In genomic region chr9:125189361-125190289, GRCh38 we compare ENCODE assay signal across 8 cellular contexts. TPM values are rescaled to one million over a fixed set of nuclear protein-coding genes. Genes with fewer than 3 reads are reported as not detected.
DNase-seq lines count a peak whose midpoint lies in the region; ATAC-seq and TF ChIP-seq lines count a peak whose summit lies in the region.

TSS of gene PPP6C (minus strand) at chr9:125189803. CDS start at chr9:125189718, 85 bp downstream.

- ATAC-seq in GM23338: peak; percentile 96
- ATAC-seq in activated T-helper 17 cell treated with anti-CD3 and anti-CD28 coated beads, Interleukin-2, amount 50 U/mL, for 72 hours (replicated peaks): peak; percentile 97
- peak; percentile 96 to 99 (median 96) for ATAC-seq in natural killer cell

- H3K27me3 ChIP-seq in GM23338 (ENCODE audit: insufficient read depth): no peaks in the 10 kb centered on the region

- TF ChIP-seq CTCF in GM23338 (conservative IDR thresholded peaks at IDR 0.05; ENCODE audit: low read depth in 2 of 2) (peak; percentile 49 to 74), fibroblast of mammary gland (conservative IDR thresholded peaks at IDR 0.05; ENCODE audit: control insufficient read depth, insufficient read depth, low read depth, low read length) (peak; percentile 42), natural killer cell (IDR thresholded peaks at IDR 0.05) (peak; percentile 62)

- H3K4me3 Mint-ChIP-seq in GM23338 (peak within 1 kb of the TSS; percentile 95), natural killer cell (peak within 1 kb of the TSS; percentile 94)
- H3K4me3 Mint-ChIP-seq in activated T-helper 17 cell treated with anti-CD3 and anti-CD28 coated beads, Interleukin-2, amount 50 U/mL, for 72 hours: peak within 1 kb of the TSS; percentile 96

- peaks cover 49% of the 10 kb centered on the region for H3K79me2 ChIP-seq in GM23338 (replicated peaks; ENCODE audit: insufficient read depth)

- no peaks in the 10 kb centered on the region for H3K36me3 Mint-ChIP-seq in GM23338 (ENCODE audit: low read depth)
- peaks cover 21% of the 10 kb centered on the region for H3K36me3 Mint-ChIP-seq in activated T-helper 17 cell treated with anti-CD3 and anti-CD28 coated beads, Interleukin-2, amount 50 U/mL, for 72 hours (ENCODE audit: low read depth)
- H3K36me3 Mint-ChIP-seq in natural killer cell: no peaks in the 10 kb centered on the region

- H3K4me3 ChIP-seq in GM23338 (peak within 1 kb of the TSS; percentile 96), fibroblast of mammary gland (ENCODE audit: control insufficient read depth, low read depth, low read length) (peak within 1 kb of the TSS; percentile 95)

- peaks cover 4% of the 10 kb centered on the region; the same call in 1 of the 2 replicates for H3K4me1 ChIP-seq in GM23338 (ENCODE audit: insufficient read depth)

- no peaks in the 10 kb centered on the region for H3K9me2 ChIP-seq in GM23338 (ENCODE audit: insufficient read depth)

- peak within 1 kb of the TSS; percentile 93 for H3K27ac ChIP-seq in GM23338 (ENCODE audit: low read depth)

- H4K20me1 ChIP-seq in GM23338 (replicated peaks; ENCODE audit: insufficient read depth): peaks cover 35% of the 10 kb centered on the region

- peak within 1 kb of the TSS; percentile 100 for H3K4me2 ChIP-seq in GM23338

- peaks cover 7% of the 10 kb centered on the region; the same call in 2 of the 3 replicates for H3K4me1 Mint-ChIP-seq in GM23338
- peaks cover 15% of the 10 kb centered on the region for H3K4me1 Mint-ChIP-seq in activated T-helper 17 cell treated with anti-CD3 and anti-CD28 coated beads, Interleukin-2, amount 50 U/mL, for 72 hours
- peaks cover 15 to 18% of the 10 kb centered on the region in 2 donors for H3K4me1 Mint-ChIP-seq in natural killer cell

- DNase-seq in EH (ENCODE audit: low read depth): peak; percentile 97
- DNase-seq in GM23338 (ENCODE audit: low spot score): peak; percentile 99
- DNase-seq in LHCN-M2 (ENCODE audit: low read depth): peak; percentile 95
- peak; percentile 99 for DNase-seq in RPMI8226
- DNase-seq in fibroblast of mammary gland (ENCODE audit: low read depth): peak; percentile 94
- DNase-seq in natural killer cell: peak; percentile 95
- DNase-seq in stimulated activated naive CD4-positive, alpha-beta T cell treated with Interleukin-2 at 50 U/mL for 16 hours (lab: John Stamatoyannopoulos, UW): peak; percentile 98

- H3K27ac Mint-ChIP-seq in GM23338 (peak within 1 kb of the TSS; percentile 95), natural killer cell (peak within 1 kb of the TSS; percentile 91)
- H3K27ac Mint-ChIP-seq in activated T-helper 17 cell treated with anti-CD3 and anti-CD28 coated beads, Interleukin-2, amount 50 U/mL, for 72 hours: peak within 1 kb of the TSS; percentile 97

- peaks cover 10% of the 10 kb centered on the region for H3K27me3 Mint-ChIP-seq in GM23338 (ENCODE audit: insufficient read depth, low read depth, poor library complexity)
- H3K27me3 Mint-ChIP-seq in activated T-helper 17 cell treated with anti-CD3 and anti-CD28 coated beads, Interleukin-2, amount 50 U/mL, for 72 hours: no peaks in the 10 kb centered on the region
- H3K27me3 Mint-ChIP-seq in natural killer cell (ENCODE audit: low read depth in 2 of 2): no peaks in the 10 kb centered on the region

- H3K36me3 ChIP-seq in GM23338 (ENCODE audit: insufficient read depth): no peaks in the 10 kb centered on the region

- intact Hi-C loops in natural killer cell (cut with micrococcal nuclease): loop anchor here (1.0 to 5.0 kb wide), 5 partner anchors 11 to 249 kb away; partner anchors contain the start of genes GAPVD1, GOLGA1, HSPA5 and RABEPK

- peak within 1 kb of the TSS; percentile 99 for H2AFZ ChIP-seq in GM23338

- H3F3A ChIP-seq in GM23338 (replicated peaks; ENCODE audit: low read depth): peaks cover 6% of the 10 kb centered on the region; the same call in 1 of the 2 replicates

- H3K9me3 Mint-ChIP-seq in GM23338 (no peaks in the 10 kb centered on the region), natural killer cell (no peaks in the 10 kb centered on the region)
- H3K9me3 Mint-ChIP-seq in activated T-helper 17 cell treated with anti-CD3 and anti-CD28 coated beads, Interleukin-2, amount 50 U/mL, for 72 hours: no peaks in the 10 kb centered on the region

TF ChIP-seq in GM23338, 12 proteins besides CTCF, POLR2A, EP300 and RAD21 (continues in another document):
- TF ChIP-seq CREB1 (CRISPR knock-in tag; IDR thresholded peaks at IDR 0.05; ENCODE audit: low read depth) (peak; percentile 95), ZNF114 (CRISPR knock-in tag; IDR thresholded peaks at IDR 0.05) (no peak), ETS1 (IDR thresholded peaks at IDR 0.05) (peak; percentile 95), STAT1 (IDR thresholded peaks at IDR 0.05; ENCODE audit: unreplicated experiment) (no peak), EZH2 (IDR thresholded peaks at IDR 0.05; ENCODE audit: low read depth, unreplicated experiment) (no peak), ZNF462 (CRISPR knock-in tag; IDR thresholded peaks at IDR 0.05) (no peak), JUNB (IDR thresholded peaks at IDR 0.05; ENCODE audit: unreplicated experiment) (no peak), EZH2phosphoT487 (IDR thresholded peaks at IDR 0.05; ENCODE audit: unreplicated experiment) (no peak), ZNF331 (CRISPR knock-in tag; IDR thresholded peaks at IDR 0.05; ENCODE audit: low read depth) (no peak)

RNA-seq across cellular contexts. Expression of gene PPP6C, which starts in this region (rescaled TPM):
- 46.4 and 55.0 TPM in 2 replicates for total RNA-seq in GM23338 (2014; rRNA removed; shearing (Covaris generic))
- 31.9 and 32.7 TPM in 2 replicates for polyA plus RNA-seq in GM23338 (2016; fragmentation: Nextera tagmentation; extraction: Ambion mirVana)
- total RNA-seq in LHCN-M2 (2014; rRNA removed) (38.3 and 38.4 TPM in 2 replicates), natural killer cell (10 to 100 TPM; 31.1 to 37.4 (median 34.8) TPM)
- 19.0 TPM for polyA plus RNA-seq in LHCN-M2 (2012)
- 10 to 100 TPM; 26.6 to 55.2 TPM for total RNA-seq in activated T-helper 17 cell treated with anti-CD3 and anti-CD28 coated beads, Interleukin-2, amount 50 U/mL, for 72 hours

Comparison
In these comparisons a context has a peak if more than half of its experiments do, and no peak if none do; other contexts are left out.
1. Peak in every context shown above with its lines: DNase-seq, ATAC-seq, H3K4me3 ChIP-seq and H3K27ac ChIP-seq.